Comparison of ENCODE assay signal across 16 cellular contexts in genomic region chr14:103537175-103537990, GRCh38. TPM values are rescaled to one million over a fixed set of nuclear protein-coding genes. Genes with fewer than 3 reads are reported as not detected.
DNase-seq lines count a peak whose midpoint lies in the region; ATAC-seq and TF ChIP-seq lines count a peak whose summit lies in the region.
"Had no signal": no experiment of that assay in that cellular context is flagged by ENCODE, and none has a peak within 500 bp of the region (broad histone marks: within the 10 kb centered on the region; RNA-seq: fewer than 3 reads in every experiment).

No MANE protein-coding gene starts in this region.

- WGBS in esophagus squamous epithelium, 2 donors: 60 to 65% methylated on average over 2 to 5 of the region's 18 CpGs
- WGBS in neuronal stem cell (ENCODE audit: extremely low coverage in 2 of 2, insufficient read length in 2 of 2, insufficient replicate concordance in 1 of 2), 2 donors: no CpG with 5 or more reads among the region's 18 CpGs

- TF ChIP-seq POLR2A in esophagus squamous epithelium (IDR thresholded peaks at IDR 0.05): no peak

- H3K4me2 ChIP-seq in neuronal stem cell (ENCODE audit: insufficient read depth, low read length, poor library complexity, severe bottlenecking): no peak overlapping the region

- intact Hi-C loops in esophagus squamous epithelium (cut with DNase I): no loop called here

- no peak overlapping the region for H2BK120ac ChIP-seq in neuronal stem cell (ENCODE audit: low read depth, low read length)

- POLR2A ChIA-PET in AG04450 (lab: Yijun Ruan, JAX): no interaction called here

- H3K9me3 ChIP-seq in AG04450 (ENCODE audit: control insufficient read depth, insufficient read depth, low read length) (no peaks in the 10 kb centered on the region), esophagus squamous epithelium (no peaks in the 10 kb centered on the region), neuronal stem cell (replicated peaks in 1 of 2; ENCODE audit: control insufficient read depth in 2 of 2, insufficient read depth in 1 of 2, low read depth in 1 of 2, low read length in 2 of 2) (peaks cover 0 to 3% of the 10 kb centered on the region in 2 donors), HAP-1 (no peaks in the 10 kb centered on the region)

- no peaks in the 10 kb centered on the region for H3K27me3 Mint-ChIP-seq in effector memory CD8-positive, alpha-beta T cell
- H3K27me3 Mint-ChIP-seq: activated T-helper 17 cell treated with anti-CD3 and anti-CD28 coated beads, Interleukin-2, amount 50 U/mL, for 72 hours; IgD-negative memory B cell had no signal

- H3K9ac ChIP-seq in neuronal stem cell (ENCODE audit: low read depth, low read length, poor library complexity): peak overlapping the region; percentile 12

- no peak overlapping the region for H3K27ac Mint-ChIP-seq in effector memory CD8-positive, alpha-beta T cell
- H3K27ac Mint-ChIP-seq: activated T-helper 17 cell treated with anti-CD3 and anti-CD28 coated beads, Interleukin-2, amount 50 U/mL, for 72 hours; IgD-negative memory B cell; natural killer cell treated with Interleukin-12 subunit alpha and Interleukin-12 subunit beta and Interleukin-15 and Interleukin-18, amount 100 ng/mL, for 72 hours had no signal

- no peak for TF ChIP-seq CTCF in AG04450 (IDR thresholded peaks at IDR 0.05; ENCODE audit: low read depth, low read length)
- TF ChIP-seq CTCF in esophagus squamous epithelium (IDR thresholded peaks at IDR 0.05): no peak

- H4K8ac ChIP-seq in neuronal stem cell (ENCODE audit: low read depth, low read length): no peak overlapping the region

- H3K4me1 ChIP-seq in esophagus squamous epithelium (peaks cover 35 to 88% (median 57%) of the 10 kb centered on the region in 3 donors), neuronal stem cell (ENCODE audit: control insufficient read depth in 2 of 2, insufficient read depth in 1 of 2, low read depth in 1 of 2, low read length in 2 of 2) (peaks cover 19 to 37% of the 10 kb centered on the region in 2 donors), HAP-1 (peaks cover 6% of the 10 kb centered on the region)

- no peak overlapping the region for H2BK12ac ChIP-seq in neuronal stem cell (ENCODE audit: low read length)

- CTCF ChIA-PET in AG04450 (lab: Charles Lee): interaction anchor here (1.9 kb wide), 1 partner anchor 10 kb away, joined by 4 read pairs; no protein-coding TSS in a partner anchor

- H3K14ac ChIP-seq in neuronal stem cell (ENCODE audit: low read length): peak overlapping the region; percentile 38

- H3K36me3 Mint-ChIP-seq in effector memory CD8-positive, alpha-beta T cell (ENCODE audit: insufficient read depth): peaks cover 14% of the 10 kb centered on the region
- H3K36me3 Mint-ChIP-seq: IgD-negative memory B cell; natural killer cell treated with Interleukin-12 subunit alpha and Interleukin-12 subunit beta and Interleukin-15 and Interleukin-18, amount 100 ng/mL, for 72 hours had no signal

- no peak overlapping the region for H3K4me3 Mint-ChIP-seq in effector memory CD8-positive, alpha-beta T cell
- H3K4me3 Mint-ChIP-seq: activated T-helper 17 cell treated with anti-CD3 and anti-CD28 coated beads, Interleukin-2, amount 50 U/mL, for 72 hours; natural killer cell treated with Interleukin-12 subunit alpha and Interleukin-12 subunit beta and Interleukin-15 and Interleukin-18, amount 100 ng/mL, for 72 hours had no signal

- no peak for ATAC-seq in effector memory CD8-positive, alpha-beta T cell (replicated peaks)
- ATAC-seq: natural killer cell treated with Interleukin-12 subunit alpha and Interleukin-12 subunit beta and Interleukin-15 and Interleukin-18, amount 100 ng/mL, for 72 hours had no signal

- H3K27ac ChIP-seq in AG04450 (ENCODE audit: low read depth, low read length): peak overlapping the region; percentile 57
- peak overlapping the region in 3 of 4 donors; percentile 75 to 87 (median 78) for H3K27ac ChIP-seq in esophagus squamous epithelium
- no peak overlapping the region for H3K27ac ChIP-seq in neuronal stem cell (replicated peaks; ENCODE audit: low read length)

- DNase-seq in AG04450 (ENCODE audit: low read depth, low spot score): no peak
- DNase-seq in RKO (ENCODE audit: low spot score): peak; percentile 57
- no peak for DNase-seq in esophagus squamous epithelium (lab: John Stamatoyannopoulos, UW)
- no peak for DNase-seq in neuronal stem cell (ENCODE audit: low spot score)
- no peak for DNase-seq in HAP-1 (ENCODE audit: low spot score in 2 of 2)
- no peak for DNase-seq in amygdala (lab: John Stamatoyannopoulos, UW)
- no peak for DNase-seq in hypothalamus (lab: John Stamatoyannopoulos, UW)
- no peak for DNase-seq in effector memory CD8-positive, alpha-beta T cell
- DNase-seq: activated CD4-positive, alpha-beta T cell treated with anti-CD3 and anti-CD28 coated beads for 48 hours; NCI-H146; NCI-H446; trophoblast cell had no signal

- H2BK15ac ChIP-seq in neuronal stem cell (ENCODE audit: low read length): peak overlapping the region; percentile 81

- peak overlapping the region; percentile 75 for H2BK5ac ChIP-seq in neuronal stem cell (ENCODE audit: low read length)

- no peaks in the 10 kb centered on the region for H3K9me3 Mint-ChIP-seq in effector memory CD8-positive, alpha-beta T cell
- H3K9me3 Mint-ChIP-seq: activated T-helper 17 cell treated with anti-CD3 and anti-CD28 coated beads, Interleukin-2, amount 50 U/mL, for 72 hours; IgD-negative memory B cell; natural killer cell treated with Interleukin-12 subunit alpha and Interleukin-12 subunit beta and Interleukin-15 and Interleukin-18, amount 100 ng/mL, for 72 hours had no signal

- peak overlapping the region; percentile 75 for H2AK5ac ChIP-seq in neuronal stem cell (ENCODE audit: low read depth, low read length)

- H3K79me1 ChIP-seq in neuronal stem cell (ENCODE audit: low read depth, low read length): peaks cover 2% of the 10 kb centered on the region

- peaks cover 0 to 35% (median 4%) of the 10 kb centered on the region in 3 donors for H3K36me3 ChIP-seq in esophagus squamous epithelium
- H3K36me3 ChIP-seq in neuronal stem cell (replicated peaks in 1 of 2; ENCODE audit: control insufficient read depth in 2 of 2, insufficient read depth in 2 of 2, low read length in 2 of 2): peaks cover 4 to 9% of the 10 kb centered on the region in 2 donors
- peaks cover 14% of the 10 kb centered on the region for H3K36me3 ChIP-seq in HAP-1 (replicated peaks)

- peak overlapping the region; percentile 38 for H3K18ac ChIP-seq in neuronal stem cell (ENCODE audit: low read length)

- no peak overlapping the region for H4K91ac ChIP-seq in neuronal stem cell (ENCODE audit: low read depth, low read length, poor library complexity)

- H3K23ac ChIP-seq in neuronal stem cell (ENCODE audit: low read depth, low read length, poor library complexity): no peak overlapping the region

- no peak overlapping the region for H2AFZ ChIP-seq in neuronal stem cell (ENCODE audit: low read length)

- H3K4me1 Mint-ChIP-seq in effector memory CD8-positive, alpha-beta T cell (ENCODE audit: low read depth in 2 of 2): peaks cover 0 to 3% of the 10 kb centered on the region in 2 donors
- H3K4me1 Mint-ChIP-seq: activated T-helper 17 cell treated with anti-CD3 and anti-CD28 coated beads, Interleukin-2, amount 50 U/mL, for 72 hours had no signal

- H3K27me3 ChIP-seq in AG04450 (ENCODE audit: control insufficient read depth, insufficient read depth, low read length) (no peaks in the 10 kb centered on the region), esophagus squamous epithelium (no peaks in the 10 kb centered on the region), neuronal stem cell (ENCODE audit: control insufficient read depth in 3 of 3, insufficient read depth in 3 of 3, low read depth in 1 of 3, low read length in 3 of 3) (no peaks in the 10 kb centered on the region), HAP-1 (ENCODE audit: low read depth) (no peaks in the 10 kb centered on the region)

- H3K4ac ChIP-seq in neuronal stem cell (ENCODE audit: low read length): peak overlapping the region; percentile 66

- H3K4me3 ChIP-seq in AG04450 (ENCODE audit: low read depth, low read length) (no peak overlapping the region), esophagus squamous epithelium (no peak overlapping the region), neuronal stem cell (ENCODE audit: low read length in 2 of 2) (no peak overlapping the region), HAP-1 (no peak overlapping the region)
- H3K4me3 ChIP-seq: skin epidermis had no signal

- in situ Hi-C loops in HAP-1 (cut with MboI; ENCODE audit: low sequenced_read_pairs): no loop called here

RNA-seq across cellular contexts. Expression of gene TRMT61A, which starts 8.4 kb away (rescaled TPM):
- polyA plus RNA-seq in AG04450 (2011; rRNA removed): 4.4 and 6.1 TPM in 2 replicates
- polyA minus RNA-seq in AG04450 (2011; rRNA and poly(A)+ RNA removed): 2.7 and 3.7 TPM in 2 replicates
- total RNA-seq in esophagus squamous epithelium: 10 to 100 TPM in 2 of 4 donors, 1 to 10 TPM in 2; 7.7 to 20.6 (median 9.9) TPM
- polyA plus RNA-seq in neuronal stem cell (2013, experiment 1 of 2): 2.1 TPM
- polyA plus RNA-seq in neuronal stem cell (2013, experiment 2 of 2): 2.2 TPM

RNA-seq across cellular contexts. Expression of gene CKB, which starts 14.8 kb away (rescaled TPM):
- polyA plus RNA-seq in AG04450 (2011; rRNA removed): 11.7 and 12.9 TPM in 2 replicates
- 7.0 and 8.3 TPM in 2 replicates for polyA minus RNA-seq in AG04450 (2011; rRNA and poly(A)+ RNA removed)
- total RNA-seq in esophagus squamous epithelium: 100 to 1,000 TPM in 1 of 4 donors, 10 to 100 TPM in 3; 27.2 to 204 (median 37.6) TPM
- 418 TPM for polyA plus RNA-seq in neuronal stem cell (2013, experiment 1 of 2)
- 412 TPM for polyA plus RNA-seq in neuronal stem cell (2013, experiment 2 of 2)

RNA-seq across cellular contexts. Expression of gene BAG5, which starts 25.1 kb away (rescaled TPM):
- polyA plus RNA-seq in AG04450 (2011; rRNA removed): 10.5 and 12.5 TPM in 2 replicates
- 12.7 and 15.0 TPM in 2 replicates for polyA minus RNA-seq in AG04450 (2011; rRNA and poly(A)+ RNA removed)
- total RNA-seq in esophagus squamous epithelium: 10 to 100 TPM; 24.8 to 32.4 (median 28.5) TPM
- 11.7 TPM for polyA plus RNA-seq in neuronal stem cell (2013, experiment 1 of 2)
- 11.8 TPM for polyA plus RNA-seq in neuronal stem cell (2013, experiment 2 of 2)

RNA-seq across cellular contexts. Expression of gene COA8, which starts 25.4 kb away (rescaled TPM):
- polyA plus RNA-seq in AG04450 (2011; rRNA removed): 25.8 and 29.8 TPM in 2 replicates
- polyA minus RNA-seq in AG04450 (2011; rRNA and poly(A)+ RNA removed): 5.7 and 6.3 TPM in 2 replicates
- total RNA-seq in esophagus squamous epithelium: 10 to 100 TPM; 18.2 to 28.7 (median 22.7) TPM
- polyA plus RNA-seq in neuronal stem cell (2013, experiment 1 of 2): 45.8 TPM
- 47.5 TPM for polyA plus RNA-seq in neuronal stem cell (2013, experiment 2 of 2)
